1 cellular context compared by ENCODE assay signal in genomic region chr3:56052219-56052618, GRCh38.
TF ChIP-seq lines count a peak whose summit lies in the region.

No MANE protein-coding gene starts in this region.

TF ChIP-seq in GM23338, 12 proteins besides CTCF, POLR2A, EP300 and RAD21:
- TF ChIP-seq ZNF462 (CRISPR knock-in tag; IDR thresholded peaks at IDR 0.05) = no peak
- TF ChIP-seq EZH2phosphoT487 (IDR thresholded peaks at IDR 0.05; ENCODE audit: unreplicated experiment) = no peak
